22 cellular contexts compared by ENCODE assay signal in the genomic region with DNA sequence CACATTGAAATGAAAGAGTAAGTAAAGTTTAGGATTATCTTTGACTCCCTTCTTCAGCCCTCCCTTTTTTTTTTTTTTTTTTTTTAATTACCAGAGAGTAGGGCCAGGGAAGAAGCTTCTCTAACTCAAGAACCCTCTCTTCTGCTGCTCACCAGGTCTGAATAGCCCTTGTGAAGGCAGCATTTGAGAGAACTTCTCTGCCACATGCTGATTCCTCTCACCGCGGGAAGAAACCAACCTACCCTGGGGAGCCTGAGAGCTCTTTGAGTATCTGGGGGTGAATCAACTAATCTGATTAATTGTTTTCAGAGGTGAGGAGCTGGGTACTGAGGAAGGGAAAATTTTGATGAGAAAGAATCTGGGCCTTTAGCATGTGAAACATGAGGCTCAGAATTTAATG.
"Had no signal": no experiment of that assay in that cellular context is flagged by ENCODE, and none has a peak within 500 bp of the region (broad histone marks: within the 10 kb centered on the region; RNA-seq: fewer than 3 reads in every experiment).

No MANE protein-coding gene starts in this region.

- H3K9ac ChIP-seq: KMS-11 had no signal

- H3K9me3 Mint-ChIP-seq: activated B cell treated with CpG ODN at 0.5 μM for 24 hours; activated CD4-positive, alpha-beta memory T cell treated with anti-CD3 and anti-CD28 coated beads for 36 hours; activated CD4-positive, alpha-beta T cell treated with anti-CD3 and anti-CD28 coated beads, Interleukin-2, amount 10 ng/mL, durations not matched to agents 7 days and 5 days; activated naive CD4-positive, alpha-beta T cell treated with anti-CD3 and anti-CD28 coated beads, Interleukin-2, amount 10 ng/mL, durations not matched to agents 7 days and 5 days; activated naive CD8-positive, alpha-beta T cell treated with anti-CD3 and anti-CD28 coated beads for 36 hours; activated T-helper 2 cell treated with anti-CD3 and anti-CD28 coated beads, Interferon-gamma antibody, Interleukin-2, Interleukin-4, amounts not matched to agents 10 μg/mL and 5 μg/mL and 100 μg/mL, durations not matched to agents 14 hours and 24 hours and 36 hours; IgD-negative memory B cell; T-helper 1 cell treated with Interleukin-12 subunit alpha and Interleukin-12 subunit beta and Interleukin-4 antibody, amounts not matched to agents 30 μg/mL and 1 μg/mL, for 36 hours had no signal

- H3K27ac Mint-ChIP-seq: activated B cell treated with CpG ODN at 0.5 μM for 24 hours; activated CD4-positive, alpha-beta memory T cell treated with anti-CD3 and anti-CD28 coated beads for 36 hours; activated CD4-positive, alpha-beta T cell treated with anti-CD3 and anti-CD28 coated beads, Interleukin-2, amount 10 ng/mL, durations not matched to agents 7 days and 5 days; activated naive CD4-positive, alpha-beta T cell treated with anti-CD3 and anti-CD28 coated beads, Interleukin-2, amount 10 ng/mL, durations not matched to agents 7 days and 5 days; activated naive CD8-positive, alpha-beta T cell treated with anti-CD3 and anti-CD28 coated beads for 36 hours; activated T-helper 2 cell treated with anti-CD3 and anti-CD28 coated beads, Interferon-gamma antibody, Interleukin-2, Interleukin-4, amounts not matched to agents 10 μg/mL and 5 μg/mL and 100 μg/mL, durations not matched to agents 14 hours and 24 hours and 36 hours; IgD-negative memory B cell; T-helper 1 cell treated with Interleukin-12 subunit alpha and Interleukin-12 subunit beta and Interleukin-4 antibody, amounts not matched to agents 30 μg/mL and 1 μg/mL, for 36 hours had no signal

- H3K4me1 ChIP-seq: SJSA1 had no signal

- H3K9me3 ChIP-seq: SJSA1 had no signal

- H3K27ac ChIP-seq: brain microvascular endothelial cell, cardiac muscle cell, KMS-11, SJSA1 had no signal

- H3K4me3 Mint-ChIP-seq: activated B cell treated with CpG ODN at 0.5 μM for 24 hours; activated CD4-positive, alpha-beta memory T cell treated with anti-CD3 and anti-CD28 coated beads for 36 hours; activated CD4-positive, alpha-beta T cell treated with anti-CD3 and anti-CD28 coated beads, Interleukin-2, amount 10 ng/mL, durations not matched to agents 7 days and 5 days; activated naive CD4-positive, alpha-beta T cell treated with anti-CD3 and anti-CD28 coated beads, Interleukin-2, amount 10 ng/mL, durations not matched to agents 7 days and 5 days; activated naive CD8-positive, alpha-beta T cell treated with anti-CD3 and anti-CD28 coated beads for 36 hours; IgD-negative memory B cell; T-helper 1 cell treated with Interleukin-12 subunit alpha and Interleukin-12 subunit beta and Interleukin-4 antibody, amounts not matched to agents 30 μg/mL and 1 μg/mL, for 36 hours had no signal

- ATAC-seq: PC-3 had no signal

- DNase-seq: activated B cell treated with CpG ODN at 0.5 μM for 24 hours; activated CD4-positive, alpha-beta memory T cell treated with anti-CD3 and anti-CD28 coated beads for 36 hours; activated CD4-positive, alpha-beta T cell treated with anti-CD3 and anti-CD28 coated beads for 1 hour; activated CD4-positive, alpha-beta T cell treated with anti-CD3 and anti-CD28 coated beads, Interleukin-2, amount 10 ng/mL, durations not matched to agents 7 days and 5 days; activated CD8-positive, alpha-beta memory T cell treated with anti-CD3 and anti-CD28 coated beads for 24 hours; activated gamma-delta T cell treated with Interleukin-2 at 50 U/mL for 16 hours; activated naive CD4-positive, alpha-beta T cell treated with anti-CD3 and anti-CD28 coated beads, Interleukin-2, amount 10 ng/mL, durations not matched to agents 7 days and 5 days; activated naive CD8-positive, alpha-beta T cell treated with anti-CD3 and anti-CD28 coated beads for 36 hours; activated T-cell treated with anti-CD3 and anti-CD28 coated beads, Interleukin-2, amount 50 U/mL, for 48 hours; brain microvascular endothelial cell; NCI-H1092; NCI-H2029 treated with DMSO at 0.1 percent for 48 hours; NCI-H345; NCI-H510A; SHP77 had no signal

- H3K36me3 Mint-ChIP-seq: activated CD4-positive, alpha-beta memory T cell treated with anti-CD3 and anti-CD28 coated beads for 36 hours; activated naive CD4-positive, alpha-beta T cell treated with anti-CD3 and anti-CD28 coated beads, Interleukin-2, amount 10 ng/mL, durations not matched to agents 7 days and 5 days; activated naive CD8-positive, alpha-beta T cell treated with anti-CD3 and anti-CD28 coated beads for 36 hours had no signal

- H3K36me3 ChIP-seq: brain microvascular endothelial cell, cardiac muscle cell, SJSA1 had no signal

- H3K4me2 ChIP-seq: KMS-11 had no signal

- H3K4me3 ChIP-seq: cardiac muscle cell, SJSA1 had no signal

- H3K4me1 Mint-ChIP-seq: activated CD4-positive, alpha-beta T cell treated with anti-CD3 and anti-CD28 coated beads, Interleukin-2, amount 10 ng/mL, durations not matched to agents 7 days and 5 days; activated naive CD4-positive, alpha-beta T cell treated with anti-CD3 and anti-CD28 coated beads, Interleukin-2, amount 10 ng/mL, durations not matched to agents 7 days and 5 days had no signal

- H3K27me3 ChIP-seq: cardiac muscle cell, SJSA1 had no signal
